Comparison of ENCODE assay signal across 9 cellular contexts in the genomic region with DNA sequence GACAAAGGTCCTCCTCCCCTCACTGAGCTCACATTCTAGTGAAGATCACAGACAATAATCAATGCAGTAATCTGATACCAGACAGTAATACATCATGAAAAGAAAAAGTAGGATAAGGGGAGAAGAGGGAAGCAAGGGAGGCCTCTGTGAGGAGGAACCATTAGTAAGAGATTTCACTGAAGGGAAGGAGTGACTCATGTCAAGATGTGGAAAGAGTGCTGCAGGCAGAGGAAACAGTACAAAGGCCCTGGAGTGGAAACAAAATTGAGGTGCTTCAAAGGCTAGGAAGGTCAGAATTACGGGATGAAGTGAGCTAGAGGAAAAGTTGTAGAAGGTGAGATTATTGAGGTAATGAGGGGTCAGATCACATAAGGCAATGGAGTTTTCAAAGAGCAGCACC. TPM values are rescaled to one million over a fixed set of nuclear protein-coding genes. Genes with fewer than 3 reads are reported as not detected.
DNase-seq lines count a peak whose midpoint lies in the region; ATAC-seq, FAIRE-seq and TF ChIP-seq lines count a peak whose summit lies in the region.
"Had no signal": no experiment of that assay in that cellular context is flagged by ENCODE, and none has a peak within 500 bp of the region (broad histone marks: within the 10 kb centered on the region; RNA-seq: fewer than 3 reads in every experiment).

No MANE protein-coding gene starts in this region.

- H3K36me3 ChIP-seq in CD8-positive, alpha-beta memory T cell (ENCODE audit: insufficient read depth, low read length), result peaks cover 2% of the 10 kb centered on the region
- H3K36me3 ChIP-seq in MM.1S (replicated peaks; ENCODE audit: insufficient read depth, low read length), result peaks cover 3% of the 10 kb centered on the region; the same call in 1 of the 2 replicates
- H3K36me3 ChIP-seq in astrocyte (ENCODE audit: insufficient read depth, low read length), result no peaks in the 10 kb centered on the region
- no peaks in the 10 kb centered on the region for H3K36me3 ChIP-seq in mesendoderm (ENCODE audit: control insufficient read depth, insufficient read depth, low read length)

- H2BK120ac ChIP-seq in mesendoderm (ENCODE audit: low read depth, low read length), result no peak overlapping the region

- no peaks in the 10 kb centered on the region for H3K27me3 ChIP-seq in CD8-positive, alpha-beta memory T cell (ENCODE audit: insufficient read depth, low read length, poor library complexity, severe bottlenecking)
- H3K27me3 ChIP-seq in MM.1S (replicated peaks; ENCODE audit: insufficient read depth, low read length) (no peaks in the 10 kb centered on the region), astrocyte (ENCODE audit: insufficient read depth, low read length) (no peaks in the 10 kb centered on the region), mesendoderm (ENCODE audit: insufficient read depth, low read length, poor library complexity) (no peaks in the 10 kb centered on the region)

- POLR2A ChIA-PET in CD8-positive, alpha-beta memory T cell (lab: Charles Lee), result no interaction called here

- peak overlapping the region in 6 of 7 donors; percentile 1 to 36 (median 8) for H3K4me3 Mint-ChIP-seq in CD8-positive, alpha-beta memory T cell
- no peak overlapping the region for H3K4me3 Mint-ChIP-seq in astrocyte (ENCODE audit: unreplicated experiment)

- no peak overlapping the region for H3K4me3 ChIP-seq in CD8-positive, alpha-beta memory T cell (ENCODE audit: low read length)
- H3K4me3 ChIP-seq in MM.1S (ENCODE audit: low read length), result no peak overlapping the region
- no peak overlapping the region for H3K4me3 ChIP-seq in astrocyte (ENCODE audit: insufficient read depth, low read depth, low read length)
- no peak overlapping the region for H3K4me3 ChIP-seq in mesendoderm (ENCODE audit: low read length)

- H3K9me3 ChIP-seq in CD8-positive, alpha-beta memory T cell (ENCODE audit: low read length), result no peaks in the 10 kb centered on the region
- H3K9me3 ChIP-seq in MM.1S (replicated peaks; ENCODE audit: insufficient read depth, low read length), result no peaks in the 10 kb centered on the region
- H3K9me3 ChIP-seq in astrocyte (ENCODE audit: insufficient read depth, low read depth, low read length), result no peaks in the 10 kb centered on the region

- no peak overlapping the region for H3K27ac ChIP-seq in CD8-positive, alpha-beta memory T cell (ENCODE audit: low read depth, low read length)
- H3K27ac ChIP-seq in MM.1S (ENCODE audit: low read length) (peak overlapping the region; percentile 69; the same call in 1 of the 2 replicates), astrocyte (ENCODE audit: low read depth, low read length) (no peak overlapping the region), mesendoderm (ENCODE audit: low read depth, low read length) (no peak overlapping the region)

- ATAC-seq in GM21737 (IDR thresholded peaks at IDR 0.05; ENCODE audit: unreplicated experiment), result no peak

- no peak overlapping the region for H3K18ac ChIP-seq in mesendoderm (ENCODE audit: low read length)

- H3K23ac ChIP-seq in mesendoderm (ENCODE audit: low read length), result no peak overlapping the region

- peaks cover 42% of the 10 kb centered on the region for H3K79me2 ChIP-seq in MM.1S (ENCODE audit: low read length)
- H3K79me2 ChIP-seq in astrocyte (ENCODE audit: insufficient read depth, low read length), result no peaks in the 10 kb centered on the region
- no peaks in the 10 kb centered on the region for H3K79me2 ChIP-seq in mesendoderm (ENCODE audit: control insufficient read depth, insufficient read depth, low read length)

- peaks cover 21 to 39% (median 33%) of the 10 kb centered on the region in 3 donors for H3K4me1 Mint-ChIP-seq in CD8-positive, alpha-beta memory T cell
- peaks cover 12% of the 10 kb centered on the region for H3K4me1 Mint-ChIP-seq in astrocyte (ENCODE audit: low read depth, unreplicated experiment)

- no peak overlapping the region for H4K5ac ChIP-seq in mesendoderm (ENCODE audit: low read length)

- TF ChIP-seq CTCF in MM.1S (IDR thresholded peaks at IDR 0.05; ENCODE audit: low read length) (no peak), astrocyte (IDR thresholded peaks at IDR 0.05; ENCODE audit: insufficient read depth, low read depth, low read length) (no peak)

- H2AFZ ChIP-seq in MM.1S (ENCODE audit: low read length) (no peak overlapping the region), astrocyte (ENCODE audit: low read depth, low read length) (no peak overlapping the region)

- H3K27me3 Mint-ChIP-seq in CD8-positive, alpha-beta memory T cell, result no peaks in the 10 kb centered on the region
- no peaks in the 10 kb centered on the region for H3K27me3 Mint-ChIP-seq in astrocyte (ENCODE audit: low read depth, unreplicated experiment)

- no peak overlapping the region for H4K8ac ChIP-seq in mesendoderm (ENCODE audit: low read depth, low read length)

- peaks cover 19% of the 10 kb centered on the region for H3F3A ChIP-seq in MM.1S (ENCODE audit: insufficient read depth, low read length)

- peaks cover 8% of the 10 kb centered on the region for H3K4me1 ChIP-seq in CD8-positive, alpha-beta memory T cell (ENCODE audit: insufficient read depth, low read length)
- H3K4me1 ChIP-seq in MM.1S (ENCODE audit: low read length) (peaks cover 42% of the 10 kb centered on the region), astrocyte (ENCODE audit: insufficient read depth, low read length) (no peaks in the 10 kb centered on the region), mesendoderm (ENCODE audit: control insufficient read depth, low read depth, low read length) (no peaks in the 10 kb centered on the region)

- no peak overlapping the region for H2AK5ac ChIP-seq in mesendoderm (ENCODE audit: low read length)

- no peaks in the 10 kb centered on the region for H4K20me1 ChIP-seq in MM.1S (ENCODE audit: insufficient read depth, low read length)
- H4K20me1 ChIP-seq in astrocyte (ENCODE audit: insufficient read depth, low read length), result no peaks in the 10 kb centered on the region

- peaks cover 0 to 4% (median 0%) of the 10 kb centered on the region in 5 donors for H3K9me3 Mint-ChIP-seq in CD8-positive, alpha-beta memory T cell
- H3K9me3 Mint-ChIP-seq in astrocyte (ENCODE audit: unreplicated experiment), result no peaks in the 10 kb centered on the region

- H3K27ac Mint-ChIP-seq in CD8-positive, alpha-beta memory T cell, result peak overlapping the region in 6 of 8 donors; percentile 62 to 98 (median 82)
- H3K27ac Mint-ChIP-seq in astrocyte (ENCODE audit: unreplicated experiment), result peak overlapping the region; percentile 35

- no peak for DNase-seq in CD8-positive, alpha-beta memory T cell
- DNase-seq in MM.1S (no peak), astrocyte (ENCODE audit: low read depth) (peak; percentile 2), mesendoderm (peak; percentile 26), NCI-H446 (lab: John Stamatoyannopoulos, UW) (no peak), NCI-H2029 (lab: John Stamatoyannopoulos, UW) (no peak), SK-N-DZ (ENCODE audit: low spot score) (no peak)

- no CpG with 5 or more reads among the region's 1 CpG for WGBS in mesendoderm (ENCODE audit: extremely low coverage, insufficient coverage, low lambda C conversion rate)

- H3K79me1 ChIP-seq in mesendoderm (ENCODE audit: low read length), result no peaks in the 10 kb centered on the region

- no peak overlapping the region for H3K56ac ChIP-seq in mesendoderm (ENCODE audit: low read length)

- H3K9me2 ChIP-seq in MM.1S (replicated peaks; ENCODE audit: insufficient read depth, low read length), result no peaks in the 10 kb centered on the region

- no peak overlapping the region for H2BK15ac ChIP-seq in mesendoderm (replicated peaks; ENCODE audit: low read depth)

- H3K4ac ChIP-seq in mesendoderm (ENCODE audit: low read depth, low read length), result no peak overlapping the region

- 0 out of 2 replicates have a peak overlapping the region, but pooled peaks have one; percentile 2 for H3K9ac ChIP-seq in MM.1S (ENCODE audit: low read length)
- H3K9ac ChIP-seq in astrocyte (ENCODE audit: low read length), result no peak overlapping the region
- no peak overlapping the region for H3K9ac ChIP-seq in mesendoderm (ENCODE audit: low read length)

- no peak overlapping the region for H2BK5ac ChIP-seq in mesendoderm (ENCODE audit: low read length)

- peaks cover 10 to 33% (median 11%) of the 10 kb centered on the region in 3 donors for H3K36me3 Mint-ChIP-seq in CD8-positive, alpha-beta memory T cell
- no peaks in the 10 kb centered on the region for H3K36me3 Mint-ChIP-seq in astrocyte (ENCODE audit: low read depth, unreplicated experiment)

- CTCF ChIA-PET in CD8-positive, alpha-beta memory T cell (lab: Charles Lee), result no interaction called here

- FAIRE-seq in astrocyte (lab: Jason Lieb, UNC), result no peak

- H3K4me2 ChIP-seq in MM.1S (ENCODE audit: low read depth, low read length) (peak overlapping the region; percentile 44; the same call in 1 of the 2 replicates), astrocyte (ENCODE audit: low read length) (no peak overlapping the region), mesendoderm (ENCODE audit: low read length) (no peak overlapping the region)

RNA-seq across cellular contexts. Expression of gene LAMTOR3, which starts 38.1 kb away (rescaled TPM):
- 10 to 100 TPM; 35.7 to 37.9 TPM for total RNA-seq in CD8-positive, alpha-beta memory T cell
- polyA plus RNA-seq in CD8-positive, alpha-beta memory T cell, result 39.0 TPM
- 49.6 and 53.9 TPM in 2 replicates for total RNA-seq in astrocyte
- polyA plus RNA-seq in mesendoderm (2013, experiment 1 of 2), result 27.4 TPM
- polyA plus RNA-seq in mesendoderm (2013, experiment 2 of 2), result 29.7 TPM
- 45.5 and 59.8 TPM in 2 replicates for polyA plus RNA-seq in SK-N-DZ (2014; cell fraction: cytosol; rRNA removed)
- polyA plus RNA-seq in SK-N-DZ (2014; cell fraction: nucleus; rRNA removed), result 25.9 and 38.7 TPM in 2 replicates

RNA-seq across cellular contexts. Expression of gene DAPP1, which starts 39.5 kb away (rescaled TPM):
- total RNA-seq in CD8-positive, alpha-beta memory T cell, result 10 to 100 TPM; 18.8 to 20.9 TPM
- polyA plus RNA-seq in CD8-positive, alpha-beta memory T cell, result 10.3 TPM
- 0.41 and 0.59 TPM in 2 replicates for total RNA-seq in astrocyte
- not detected for polyA plus RNA-seq in mesendoderm (2013, experiment 1 of 2)
- not detected for polyA plus RNA-seq in mesendoderm (2013, experiment 2 of 2)
- polyA plus RNA-seq in SK-N-DZ (2014; cell fraction: cytosol; rRNA removed), result not detected in 2 replicates
- polyA plus RNA-seq in SK-N-DZ (2014; cell fraction: nucleus; rRNA removed), result not detected in 2 replicates
- total RNA-seq: lung microvascular endothelial cell had no signal

Comparison
In these comparisons a context has a peak if more than half of its experiments do, and no peak if none do; other contexts are left out.
1. DNase-seq: peak in astrocyte (single experiment) and mesendoderm (single experiment); none in CD8-positive, alpha-beta memory T cell (0 of 5), MM.1S (single experiment), NCI-H446 (0 of 2), NCI-H2029 (single experiment) and SK-N-DZ (single experiment).
2. RNA of gene DAPP1, which starts 39.5 kb away (total RNA-seq): 18.8 to 20.9 TPM in CD8-positive, alpha-beta memory T cell; 0.41 to 0.59 TPM in astrocyte; every median in the first group is over 10 times any median in the second.